ENCODE assay signal across 10 cellular contexts in the genomic region with DNA sequence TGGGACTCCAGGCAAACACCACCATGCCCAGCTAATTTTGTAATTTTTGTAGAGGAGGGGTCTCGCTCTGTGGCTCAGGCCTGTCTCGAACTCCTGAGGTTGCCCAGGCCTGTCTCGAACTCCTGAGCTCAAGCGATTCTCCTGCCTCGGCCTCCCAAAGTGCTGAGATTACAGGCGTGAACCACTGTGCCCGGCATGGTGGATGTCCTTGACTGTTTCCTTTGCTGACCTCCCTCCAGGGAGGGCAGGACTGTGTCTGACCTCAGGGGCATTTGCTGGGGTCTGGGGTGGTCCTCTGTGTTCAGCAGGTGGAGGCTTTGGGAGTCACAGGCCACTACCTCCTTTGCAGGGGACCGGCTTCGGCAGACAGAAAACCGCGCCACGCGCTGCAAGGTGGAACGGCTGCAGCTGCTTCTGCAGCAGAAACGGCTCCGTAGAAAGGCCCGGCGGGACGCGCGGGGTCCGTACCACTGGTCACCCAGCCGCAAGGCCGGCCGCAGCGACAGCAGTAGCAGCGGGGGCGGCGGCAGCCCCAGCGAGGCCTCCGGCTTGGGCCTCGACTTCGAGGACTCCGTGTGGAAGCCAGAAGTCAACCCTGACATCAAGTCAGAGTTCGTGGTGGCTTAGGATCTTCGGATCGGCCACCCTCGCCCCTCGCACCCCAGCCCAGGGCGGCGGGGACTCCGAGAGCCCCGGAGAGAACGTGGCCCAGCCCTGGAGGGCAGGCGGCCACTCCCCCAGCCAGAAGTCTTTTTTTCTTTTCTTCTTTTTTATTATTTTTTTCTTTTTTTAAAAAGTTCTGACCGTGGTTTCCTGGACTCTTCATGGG. TPM values are rescaled to one million over a fixed set of nuclear protein-coding genes. Genes with fewer than 3 reads are reported as not detected.
A peak's percentile ranks its signal among the peaks of the same experiment; 100 is the strongest.
DNase-seq lines count a peak whose midpoint lies in the region; TF ChIP-seq lines count a peak whose summit lies in the region.
"Had no signal": no experiment of that assay in that cellular context is flagged by ENCODE, and none has a peak within 500 bp of the region (broad histone marks: within the 10 kb centered on the region; RNA-seq: fewer than 3 reads in every experiment).

No MANE protein-coding gene starts in this region.

- TF ChIP-seq POLR2A in Peyer's patch (IDR thresholded peaks at IDR 0.05) (no peak), erythroblast (IDR thresholded peaks at IDR 0.05; ENCODE audit: low read length) (peak; percentile 23), sigmoid colon (IDR thresholded peaks at IDR 0.05) (no peak)

- H3K27me3 ChIP-seq in CD4-positive, alpha-beta memory T cell (ENCODE audit: insufficient read depth, low read length) = no peaks in the 10 kb centered on the region
- H3K27me3 ChIP-seq in Peyer's patch (no peaks in the 10 kb centered on the region), sigmoid colon (no peaks in the 10 kb centered on the region)

- H3K9me3 Mint-ChIP-seq in CD4-positive, alpha-beta memory T cell = peaks cover 0 to 5% (median 0%) of the 10 kb centered on the region in 8 donors

- CTCF ChIA-PET in CD4-positive, alpha-beta memory T cell (lab: Charles Lee; ENCODE audit: partially characterized antibody) = interaction anchor here (2.5 to 3.2 kb wide), 2 partner anchors 9 to 12 kb away, joined by 8 to 11 read pairs; no protein-coding TSS in a partner anchor

- DNase-seq in CD4-positive, alpha-beta memory T cell = no peak
- DNase-seq in Peyer's patch (no peak), erythroblast (lab: John Stamatoyannopoulos, UW) (no peak), sigmoid colon (no peak), RKO (ENCODE audit: low spot score) (no peak), MV-4-11 (lab: John Stamatoyannopoulos, UW) (no peak), HPDE6-E6E7 (ENCODE audit: extremely low spot score) (no peak), COLO668 (lab: John Stamatoyannopoulos, UW; ENCODE audit: unreplicated experiment) (no peak)
- DNase-seq: aorta, NCI-H526 treated with DMSO at 0.1 percent for 48 hours had no signal

- H3K27ac Mint-ChIP-seq in CD4-positive, alpha-beta memory T cell = peak overlapping the region in 6 of 7 donors; percentile 46 to 99 (median 92)

- no peak overlapping the region for H3K4me3 ChIP-seq in CD4-positive, alpha-beta memory T cell (ENCODE audit: low read length in 2 of 2)
- H3K4me3 ChIP-seq in Peyer's patch (no peak overlapping the region), sigmoid colon (no peak overlapping the region)

- POLR2A ChIA-PET in CD4-positive, alpha-beta memory T cell (lab: Charles Lee; ENCODE audit: partially characterized antibody) = interaction anchor here (0.7 to 10.8 kb wide), 4 partner anchors 10 to 169 kb away, joined by 3 to 397 read pairs (median 40); partner anchors contain the start of genes CIRBP and FAM174C

- peaks cover 80% of the 10 kb centered on the region for H3K4me1 ChIP-seq in CD4-positive, alpha-beta memory T cell (ENCODE audit: insufficient read depth, low read length)
- H3K4me1 ChIP-seq in Peyer's patch = peaks cover 13 to 82% (median 56%) of the 10 kb centered on the region in 4 donors
- peaks cover 3 to 93% (median 82%) of the 10 kb centered on the region in 4 donors for H3K4me1 ChIP-seq in sigmoid colon

- intact Hi-C loops in CD4-positive, alpha-beta memory T cell (cut with micrococcal nuclease) = no loop called here
- intact Hi-C loops in sigmoid colon (cut with DNase I) = no loop called here

- TF ChIP-seq CTCF in Peyer's patch (IDR thresholded peaks at IDR 0.05) (no peak), sigmoid colon (IDR thresholded peaks at IDR 0.05) (no peak)

- H3K27me3 Mint-ChIP-seq in CD4-positive, alpha-beta memory T cell = peaks cover 0 to 2% of the 10 kb centered on the region in 2 donors

- H3K36me3 ChIP-seq in CD4-positive, alpha-beta memory T cell (ENCODE audit: insufficient read depth, low read length) = peaks cover 29% of the 10 kb centered on the region
- H3K36me3 ChIP-seq in Peyer's patch (peaks cover 0 to 49% (median 0%) of the 10 kb centered on the region in 3 donors), sigmoid colon (peaks cover 20 to 49% (median 25%) of the 10 kb centered on the region in 4 donors)

- H3K4me1 Mint-ChIP-seq in CD4-positive, alpha-beta memory T cell = peaks cover 28 to 66% (median 45%) of the 10 kb centered on the region in 4 donors

- H3K27ac ChIP-seq in CD4-positive, alpha-beta memory T cell (ENCODE audit: low read depth, low read length) = no peak overlapping the region
- H3K27ac ChIP-seq in Peyer's patch (peak overlapping the region; percentile 16 to 99 (median 98)), sigmoid colon (peak overlapping the region; percentile 96 to 100 (median 100))

- TF ChIP-seq EP300 in sigmoid colon (IDR thresholded peaks at IDR 0.05) = no peak

- H3K4me3 Mint-ChIP-seq in CD4-positive, alpha-beta memory T cell = peak overlapping the region in 6 of 8 donors; percentile 21 to 93 (median 46)

- WGBS in sigmoid colon, 2 donors = 89% methylated on average over 46 of the region's 46 CpGs

- H3K9me3 ChIP-seq in CD4-positive, alpha-beta memory T cell (ENCODE audit: control insufficient read depth in 1 of 2, low read length in 2 of 2) = no peaks in the 10 kb centered on the region
- H3K9me3 ChIP-seq in Peyer's patch (no peaks in the 10 kb centered on the region), sigmoid colon (no peaks in the 10 kb centered on the region)

- peaks cover 17 to 34% of the 10 kb centered on the region in 2 donors for H3K36me3 Mint-ChIP-seq in CD4-positive, alpha-beta memory T cell

RNA-seq across cellular contexts. Expression of gene MIDN, which starts 8.5 kb away (rescaled TPM):
- total RNA-seq in CD4-positive, alpha-beta memory T cell = 10 to 100 TPM; 30.3 to 34.0 TPM
- polyA plus RNA-seq in CD4-positive, alpha-beta memory T cell = 1 to 10 TPM in 1 of 2 donors, under 1 TPM in 1; 0.75 to 6.1 TPM
- total RNA-seq in Peyer's patch = 100 to 1,000 TPM in 1 of 4 donors, 10 to 100 TPM in 3; 34.7 to 205 (median 98.9) TPM
- total RNA-seq in sigmoid colon = 10 to 100 TPM; 14.6 to 70.3 (median 15.4) TPM
- polyA plus RNA-seq in sigmoid colon = 10 to 100 TPM; 42.1 to 87.0 (median 57.7) TPM

RNA-seq across cellular contexts. Expression of gene CIRBP, which starts 12.3 kb away (rescaled TPM):
- total RNA-seq in CD4-positive, alpha-beta memory T cell = 100 to 1,000 TPM; 574 to 638 TPM
- 100 to 1,000 TPM; 160 to 257 TPM for polyA plus RNA-seq in CD4-positive, alpha-beta memory T cell
- 100 to 1,000 TPM; 258 to 623 (median 458) TPM for total RNA-seq in Peyer's patch
- 1,000 to 10,000 TPM in 1 of 4 donors, 100 to 1,000 TPM in 3; 602 to 1,004 (median 791) TPM for total RNA-seq in sigmoid colon
- 100 to 1,000 TPM; 129 to 455 (median 265) TPM for polyA plus RNA-seq in sigmoid colon

RNA-seq across cellular contexts. Expression of gene ATP5F1D, which starts 15.3 kb away (rescaled TPM):
- total RNA-seq in CD4-positive, alpha-beta memory T cell = 100 to 1,000 TPM; 105 to 108 TPM
- 100 to 1,000 TPM; 133 to 243 TPM for polyA plus RNA-seq in CD4-positive, alpha-beta memory T cell
- total RNA-seq in Peyer's patch (100 to 1,000 TPM in 3 of 4 donors, 10 to 100 TPM in 1; 88.3 to 299 (median 206) TPM), sigmoid colon (100 to 1,000 TPM in 3 of 4 donors, 10 to 100 TPM in 1; 74.7 to 112 (median 104) TPM)
- polyA plus RNA-seq in sigmoid colon = 100 to 1,000 TPM; 294 to 390 (median 352) TPM

RNA-seq across cellular contexts. Expression of gene FAM174C, which starts 18.5 kb away (rescaled TPM):
- total RNA-seq in CD4-positive, alpha-beta memory T cell = 10 to 100 TPM; 50.5 to 54.2 TPM
- 100 to 1,000 TPM in 1 of 2 donors, 10 to 100 TPM in 1; 57.2 to 114 TPM for polyA plus RNA-seq in CD4-positive, alpha-beta memory T cell
- total RNA-seq in Peyer's patch = 10 to 100 TPM; 39.6 to 87.7 (median 80.0) TPM
- total RNA-seq in sigmoid colon = 10 to 100 TPM; 24.7 to 49.3 (median 29.8) TPM
- polyA plus RNA-seq in sigmoid colon = 10 to 100 TPM; 37.0 to 87.8 (median 60.1) TPM

RNA-seq across cellular contexts. Expression of gene CBARP, which starts 19.1 kb away (rescaled TPM):
- total RNA-seq in CD4-positive, alpha-beta memory T cell = not detected
- not detected for polyA plus RNA-seq in CD4-positive, alpha-beta memory T cell
- total RNA-seq in Peyer's patch (1 to 10 TPM in 1 of 4 donors, not detected in 3; 1.9 TPM), sigmoid colon (under 1 TPM in 3 of 4 donors, not detected in 1; 0.36 to 0.82 (median 0.81) TPM)
- under 1 TPM in 1 of 3 donors, not detected in 2; 0.36 TPM for polyA plus RNA-seq in sigmoid colon
